14 cellular contexts compared by ENCODE assay signal in genomic region chr7:131843862-131844261, GRCh38.
A peak's percentile ranks its signal among the peaks of the same experiment; 100 is the strongest.
DNase-seq lines count a peak whose midpoint lies in the region; TF ChIP-seq lines count a peak whose summit lies in the region.
"Had no signal": no experiment of that assay in that cellular context is flagged by ENCODE, and none has a peak within 500 bp of the region (broad histone marks: within the 10 kb centered on the region; RNA-seq: fewer than 3 reads in every experiment).

No MANE protein-coding gene starts in this region.

- H3K79me1 ChIP-seq in neuronal stem cell (ENCODE audit: low read depth, low read length): no peaks in the 10 kb centered on the region

- H3K4me3 Mint-ChIP-seq in endodermal cell: no peak overlapping the region
- H3K4me3 Mint-ChIP-seq: stimulated activated naive CD8-positive, alpha-beta T cell treated with anti-CD3 and anti-CD28 coated beads, Interleukin-15, amount 100 ng/mL, for 72 hours had no signal

- no peak overlapping the region for H2BK5ac ChIP-seq in neuronal stem cell (ENCODE audit: low read length)

- H3K4me3 ChIP-seq in endodermal cell (ENCODE audit: low read length): no peak overlapping the region
- no peak overlapping the region for H3K4me3 ChIP-seq in neuronal stem cell (ENCODE audit: low read length in 2 of 2)
- H3K4me3 ChIP-seq: HAP-1, lower lobe of right lung, pancreas, Peyer's patch had no signal

- H2AFZ ChIP-seq in neuronal stem cell (ENCODE audit: low read length): no peak overlapping the region

- H2BK12ac ChIP-seq in neuronal stem cell (ENCODE audit: low read length): no peak overlapping the region

- no peak overlapping the region for H4K91ac ChIP-seq in neuronal stem cell (ENCODE audit: low read depth, low read length, poor library complexity)

- no peaks in the 10 kb centered on the region for H3K27me3 Mint-ChIP-seq in endodermal cell (ENCODE audit: insufficient read depth)

- DNase-seq in EL: peak; percentile 33
- DNase-seq in NCI-H1694 (lab: John Stamatoyannopoulos, UW): peak; percentile 59
- no peak for DNase-seq in endodermal cell
- no peak for DNase-seq in neuronal stem cell (ENCODE audit: low spot score)
- DNase-seq in activated CD8-positive, alpha-beta memory T cell treated with anti-CD3 and anti-CD28 coated beads for 24 hours: no peak
- DNase-seq in SW 1271 (lab: John Stamatoyannopoulos, UW): no peak
- DNase-seq in NCI-H1092 (lab: John Stamatoyannopoulos, UW): no peak
- DNase-seq: glutamatergic neuron; lower lobe of right lung; pancreas; Peyer's patch; stimulated activated CD4-positive, alpha-beta T cell treated with anti-CD3 and anti-CD28 coated beads, Interleukin-4, amount 100 ng/mL, for 24 hours; stimulated activated naive CD8-positive, alpha-beta T cell treated with anti-CD3 and anti-CD28 coated beads, Interleukin-15, amount 100 ng/mL, for 72 hours had no signal

- no peak overlapping the region for H3K27ac Mint-ChIP-seq in endodermal cell
- H3K27ac Mint-ChIP-seq: stimulated activated naive CD8-positive, alpha-beta T cell treated with anti-CD3 and anti-CD28 coated beads, Interleukin-15, amount 100 ng/mL, for 72 hours had no signal

- H3K27ac ChIP-seq in endodermal cell (ENCODE audit: low read depth, low read length) (peak overlapping the region; percentile 21), neuronal stem cell (replicated peaks; ENCODE audit: low read length) (no peak overlapping the region)
- H3K27ac ChIP-seq: lower lobe of right lung, pancreas, Peyer's patch had no signal

- H3K36me3 Mint-ChIP-seq in endodermal cell (ENCODE audit: low read depth): no peaks in the 10 kb centered on the region

- H3K14ac ChIP-seq in neuronal stem cell (ENCODE audit: low read length): no peak overlapping the region

- no peak overlapping the region for H4K8ac ChIP-seq in neuronal stem cell (ENCODE audit: low read depth, low read length)

- no peaks in the 10 kb centered on the region for H3K36me3 ChIP-seq in endodermal cell (ENCODE audit: control insufficient read depth, insufficient read depth, low read length)
- H3K36me3 ChIP-seq in neuronal stem cell (replicated peaks in 1 of 2; ENCODE audit: control insufficient read depth in 2 of 2, insufficient read depth in 2 of 2, low read length in 2 of 2): no peaks in the 10 kb centered on the region
- H3K36me3 ChIP-seq: HAP-1, lower lobe of right lung, pancreas, Peyer's patch had no signal

- H3K4me1 Mint-ChIP-seq in endodermal cell: peaks cover 12% of the 10 kb centered on the region
- H3K4me1 Mint-ChIP-seq: stimulated activated naive CD8-positive, alpha-beta T cell treated with anti-CD3 and anti-CD28 coated beads, Interleukin-15, amount 100 ng/mL, for 72 hours had no signal

- H3K27me3 ChIP-seq in endodermal cell (ENCODE audit: control insufficient read depth, insufficient read depth, low read length, poor library complexity, severe bottlenecking): no peaks in the 10 kb centered on the region
- no peaks in the 10 kb centered on the region for H3K27me3 ChIP-seq in neuronal stem cell (ENCODE audit: control insufficient read depth in 3 of 3, insufficient read depth in 3 of 3, low read depth in 1 of 3, low read length in 3 of 3)
- H3K27me3 ChIP-seq: pancreas, Peyer's patch had no signal

- no peak overlapping the region for H3K23ac ChIP-seq in neuronal stem cell (ENCODE audit: low read depth, low read length, poor library complexity)

- no peak overlapping the region for H2AK5ac ChIP-seq in neuronal stem cell (ENCODE audit: low read depth, low read length)

- no peak overlapping the region for H2BK15ac ChIP-seq in neuronal stem cell (ENCODE audit: low read length)

- H2BK120ac ChIP-seq in neuronal stem cell (ENCODE audit: low read depth, low read length): no peak overlapping the region

- no peak overlapping the region for H3K4ac ChIP-seq in neuronal stem cell (ENCODE audit: low read length)

- H3K4me2 ChIP-seq in neuronal stem cell (ENCODE audit: insufficient read depth, low read length, poor library complexity, severe bottlenecking): no peak overlapping the region

- H3K9ac ChIP-seq in endodermal cell (ENCODE audit: extremely low read depth, low read length, poor library complexity, severe bottlenecking): no peak overlapping the region
- H3K9ac ChIP-seq in neuronal stem cell (ENCODE audit: low read depth, low read length, poor library complexity): no peak overlapping the region

- H3K18ac ChIP-seq in neuronal stem cell (ENCODE audit: low read length): peak overlapping the region; percentile 49

- H3K4me1 ChIP-seq in endodermal cell (ENCODE audit: control insufficient read depth, insufficient read depth, low read length) (no peaks in the 10 kb centered on the region), neuronal stem cell (ENCODE audit: control insufficient read depth in 2 of 2, insufficient read depth in 1 of 2, low read depth in 1 of 2, low read length in 2 of 2) (no peaks in the 10 kb centered on the region)
- H3K4me1 ChIP-seq: HAP-1, lower lobe of right lung, pancreas had no signal

- TF ChIP-seq CTCF in endodermal cell (conservative IDR thresholded peaks at IDR 0.05): no peak

- 90 to 91% methylated on average over 7 of the region's 7 CpGs for WGBS in endodermal cell (ENCODE audit: insufficient coverage in 1 of 2, insufficient read length in 1 of 2), 2 experiments
- no CpG with 5 or more reads among the region's 7 CpGs for WGBS in neuronal stem cell (ENCODE audit: extremely low coverage in 2 of 2, insufficient read length in 2 of 2, insufficient replicate concordance in 1 of 2), 2 donors

- H3K9me3 Mint-ChIP-seq in endodermal cell: no peaks in the 10 kb centered on the region

- no peaks in the 10 kb centered on the region for H3K9me3 ChIP-seq in endodermal cell (ENCODE audit: control insufficient read depth, low read length)
- H3K9me3 ChIP-seq in neuronal stem cell (replicated peaks in 1 of 2; ENCODE audit: control insufficient read depth in 2 of 2, insufficient read depth in 1 of 2, low read depth in 1 of 2, low read length in 2 of 2): peaks cover 0 to 2% of the 10 kb centered on the region in 2 donors
- H3K9me3 ChIP-seq: HAP-1, lower lobe of right lung, pancreas, Peyer's patch had no signal

Comparison
In these comparisons a context has a peak if more than half of its experiments do, and no peak if none do; other contexts are left out.
1. DNase-seq: peak in EL (single experiment) and NCI-H1694 (single experiment); none in endodermal cell (single experiment), neuronal stem cell (single experiment), activated CD8-positive, alpha-beta memory T cell treated with anti-CD3 and anti-CD28 coated beads for 24 hours (single experiment), SW 1271 (0 of 2) and NCI-H1092 (single experiment).